Comparison of ENCODE assay signal across 1 cellular context in the genomic region with DNA sequence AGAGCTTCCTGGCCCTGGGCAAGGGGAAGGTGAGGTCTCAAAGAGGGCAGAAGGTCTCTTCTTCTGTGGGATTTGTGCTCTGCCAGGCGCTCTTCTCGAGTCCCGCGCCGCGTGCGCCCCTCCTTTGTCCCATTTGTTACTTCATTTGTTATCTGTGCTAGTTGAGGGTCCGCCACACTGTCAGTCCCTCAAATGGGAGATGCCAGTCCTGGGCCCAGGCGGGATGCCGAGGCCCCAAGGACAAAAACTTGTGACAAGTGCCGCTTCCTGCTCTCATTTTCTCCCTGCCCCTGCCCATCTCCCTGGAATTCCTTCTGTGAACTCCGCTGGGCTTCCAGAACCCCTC.
TF ChIP-seq lines count a peak whose summit lies in the region.

No MANE protein-coding gene starts in this region.

TF ChIP-seq in GM23338, 12 proteins besides CTCF, POLR2A, EP300 and RAD21 (continued from another document):
- TF ChIP-seq, protein P1, sequence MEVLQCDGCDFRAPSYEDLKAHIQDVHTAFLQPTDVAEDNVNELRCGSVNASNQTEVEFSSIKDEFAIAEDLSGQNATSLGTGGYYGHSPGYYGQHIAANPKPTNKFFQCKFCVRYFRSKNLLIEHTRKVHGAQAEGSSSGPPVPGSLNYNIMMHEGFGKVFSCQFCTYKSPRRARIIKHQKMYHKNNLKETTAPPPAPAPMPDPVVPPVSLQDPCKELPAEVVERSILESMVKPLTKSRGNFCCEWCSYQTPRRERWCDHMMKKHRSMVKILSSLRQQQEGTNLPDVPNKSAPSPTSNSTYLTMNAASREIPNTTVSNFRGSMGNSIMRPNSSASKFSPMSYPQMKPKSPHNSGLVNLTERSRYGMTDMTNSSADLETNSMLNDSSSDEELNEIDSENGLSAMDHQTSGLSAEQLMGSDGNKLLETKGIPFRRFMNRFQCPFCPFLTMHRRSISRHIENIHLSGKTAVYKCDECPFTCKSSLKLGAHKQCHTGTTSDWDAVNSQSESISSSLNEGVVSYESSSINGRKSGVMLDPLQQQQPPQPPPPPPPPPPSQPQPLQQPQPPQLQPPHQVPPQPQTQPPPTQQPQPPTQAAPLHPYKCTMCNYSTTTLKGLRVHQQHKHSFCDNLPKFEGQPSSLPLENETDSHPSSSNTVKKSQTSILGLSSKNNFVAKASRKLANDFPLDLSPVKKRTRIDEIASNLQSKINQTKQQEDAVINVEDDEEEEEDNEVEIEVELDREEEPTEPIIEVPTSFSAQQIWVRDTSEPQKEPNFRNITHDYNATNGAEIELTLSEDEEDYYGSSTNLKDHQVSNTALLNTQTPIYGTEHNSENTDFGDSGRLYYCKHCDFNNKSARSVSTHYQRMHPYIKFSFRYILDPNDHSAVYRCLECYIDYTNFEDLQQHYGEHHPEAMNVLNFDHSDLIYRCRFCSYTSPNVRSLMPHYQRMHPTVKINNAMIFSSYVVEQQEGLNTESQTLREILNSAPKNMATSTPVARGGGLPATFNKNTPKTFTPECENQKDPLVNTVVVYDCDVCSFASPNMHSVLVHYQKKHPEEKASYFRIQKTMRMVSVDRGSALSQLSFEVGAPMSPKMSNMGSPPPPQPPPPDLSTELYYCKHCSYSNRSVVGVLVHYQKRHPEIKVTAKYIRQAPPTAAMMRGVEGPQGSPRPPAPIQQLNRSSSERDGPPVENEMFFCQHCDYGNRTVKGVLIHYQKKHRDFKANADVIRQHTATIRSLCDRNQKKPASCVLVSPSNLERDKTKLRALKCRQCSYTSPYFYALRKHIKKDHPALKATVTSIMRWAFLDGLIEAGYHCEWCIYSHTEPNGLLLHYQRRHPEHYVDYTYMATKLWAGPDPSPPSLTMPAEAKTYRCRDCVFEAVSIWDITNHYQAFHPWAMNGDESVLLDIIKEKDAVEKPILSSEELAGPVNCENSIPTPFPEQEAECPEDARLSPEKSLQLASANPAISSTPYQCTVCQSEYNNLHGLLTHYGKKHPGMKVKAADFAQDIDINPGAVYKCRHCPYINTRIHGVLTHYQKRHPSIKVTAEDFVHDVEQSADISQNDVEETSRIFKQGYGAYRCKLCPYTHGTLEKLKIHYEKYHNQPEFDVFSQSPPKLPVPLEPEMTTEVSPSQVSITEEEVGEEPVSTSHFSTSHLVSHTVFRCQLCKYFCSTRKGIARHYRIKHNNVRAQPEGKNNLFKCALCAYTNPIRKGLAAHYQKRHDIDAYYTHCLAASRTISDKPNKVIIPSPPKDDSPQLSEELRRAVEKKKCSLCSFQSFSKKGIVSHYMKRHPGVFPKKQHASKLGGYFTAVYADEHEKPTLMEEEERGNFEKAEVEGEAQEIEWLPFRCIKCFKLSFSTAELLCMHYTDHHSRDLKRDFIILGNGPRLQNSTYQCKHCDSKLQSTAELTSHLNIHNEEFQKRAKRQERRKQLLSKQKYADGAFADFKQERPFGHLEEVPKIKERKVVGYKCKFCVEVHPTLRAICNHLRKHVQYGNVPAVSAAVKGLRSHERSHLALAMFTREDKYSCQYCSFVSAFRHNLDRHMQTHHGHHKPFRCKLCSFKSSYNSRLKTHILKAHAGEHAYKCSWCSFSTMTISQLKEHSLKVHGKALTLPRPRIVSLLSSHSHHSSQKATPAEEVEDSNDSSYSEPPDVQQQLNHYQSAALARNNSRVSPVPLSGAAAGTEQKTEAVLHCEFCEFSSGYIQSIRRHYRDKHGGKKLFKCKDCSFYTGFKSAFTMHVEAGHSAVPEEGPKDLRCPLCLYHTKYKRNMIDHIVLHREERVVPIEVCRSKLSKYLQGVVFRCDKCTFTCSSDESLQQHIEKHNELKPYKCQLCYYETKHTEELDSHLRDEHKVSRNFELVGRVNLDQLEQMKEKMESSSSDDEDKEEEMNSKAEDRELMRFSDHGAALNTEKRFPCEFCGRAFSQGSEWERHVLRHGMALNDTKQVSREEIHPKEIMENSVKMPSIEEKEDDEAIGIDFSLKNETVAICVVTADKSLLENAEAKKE (CRISPR knock-in tag; IDR thresholded peaks at IDR 0.05) = no peak
- TF ChIP-seq EZH2 (IDR thresholded peaks at IDR 0.05; ENCODE audit: low read depth, unreplicated experiment) (no peak), CREB1 (CRISPR knock-in tag; IDR thresholded peaks at IDR 0.05; ENCODE audit: low read depth) (no peak), NANOG (IDR thresholded peaks at IDR 0.05; ENCODE audit: borderline replicate concordance) (no peak)
- TF ChIP-seq, protein P2, sequence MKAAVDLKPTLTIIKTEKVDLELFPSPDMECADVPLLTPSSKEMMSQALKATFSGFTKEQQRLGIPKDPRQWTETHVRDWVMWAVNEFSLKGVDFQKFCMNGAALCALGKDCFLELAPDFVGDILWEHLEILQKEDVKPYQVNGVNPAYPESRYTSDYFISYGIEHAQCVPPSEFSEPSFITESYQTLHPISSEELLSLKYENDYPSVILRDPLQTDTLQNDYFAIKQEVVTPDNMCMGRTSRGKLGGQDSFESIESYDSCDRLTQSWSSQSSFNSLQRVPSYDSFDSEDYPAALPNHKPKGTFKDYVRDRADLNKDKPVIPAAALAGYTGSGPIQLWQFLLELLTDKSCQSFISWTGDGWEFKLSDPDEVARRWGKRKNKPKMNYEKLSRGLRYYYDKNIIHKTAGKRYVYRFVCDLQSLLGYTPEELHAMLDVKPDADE (IDR thresholded peaks at IDR 0.05) = no peak
TF ChIP-seq in GM23338: peak in this region for 0.
